2 cellular contexts compared by ENCODE assay signal in the genomic region with DNA sequence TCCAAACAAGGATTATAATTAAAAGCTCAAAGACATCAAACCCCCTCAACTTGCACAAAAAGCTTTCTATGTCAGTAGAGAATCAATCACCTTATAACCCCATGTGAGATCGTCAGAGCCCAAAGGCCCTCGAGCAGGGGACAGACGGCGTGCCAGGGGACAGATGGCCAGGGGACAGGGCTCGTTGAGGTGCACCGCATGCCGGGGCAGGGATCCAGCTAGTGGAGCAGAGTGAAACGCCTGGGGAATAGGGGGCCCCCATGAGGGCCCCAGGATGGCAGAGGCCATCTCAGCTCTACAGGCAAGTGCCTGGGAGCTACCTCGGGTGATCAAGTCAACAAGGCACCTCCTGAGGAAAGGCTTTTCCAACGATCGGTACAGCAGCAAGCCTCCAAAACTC.
TF ChIP-seq lines count a peak whose summit lies in the region.

No MANE protein-coding gene starts in this region.

TF ChIP-seq in GM23338, 12 proteins besides CTCF, POLR2A, EP300 and RAD21:
- no peak for TF ChIP-seq POLR2AphosphoS5 (IDR thresholded peaks at IDR 0.05; ENCODE audit: low read depth)
- TF ChIP-seq, protein P1, sequence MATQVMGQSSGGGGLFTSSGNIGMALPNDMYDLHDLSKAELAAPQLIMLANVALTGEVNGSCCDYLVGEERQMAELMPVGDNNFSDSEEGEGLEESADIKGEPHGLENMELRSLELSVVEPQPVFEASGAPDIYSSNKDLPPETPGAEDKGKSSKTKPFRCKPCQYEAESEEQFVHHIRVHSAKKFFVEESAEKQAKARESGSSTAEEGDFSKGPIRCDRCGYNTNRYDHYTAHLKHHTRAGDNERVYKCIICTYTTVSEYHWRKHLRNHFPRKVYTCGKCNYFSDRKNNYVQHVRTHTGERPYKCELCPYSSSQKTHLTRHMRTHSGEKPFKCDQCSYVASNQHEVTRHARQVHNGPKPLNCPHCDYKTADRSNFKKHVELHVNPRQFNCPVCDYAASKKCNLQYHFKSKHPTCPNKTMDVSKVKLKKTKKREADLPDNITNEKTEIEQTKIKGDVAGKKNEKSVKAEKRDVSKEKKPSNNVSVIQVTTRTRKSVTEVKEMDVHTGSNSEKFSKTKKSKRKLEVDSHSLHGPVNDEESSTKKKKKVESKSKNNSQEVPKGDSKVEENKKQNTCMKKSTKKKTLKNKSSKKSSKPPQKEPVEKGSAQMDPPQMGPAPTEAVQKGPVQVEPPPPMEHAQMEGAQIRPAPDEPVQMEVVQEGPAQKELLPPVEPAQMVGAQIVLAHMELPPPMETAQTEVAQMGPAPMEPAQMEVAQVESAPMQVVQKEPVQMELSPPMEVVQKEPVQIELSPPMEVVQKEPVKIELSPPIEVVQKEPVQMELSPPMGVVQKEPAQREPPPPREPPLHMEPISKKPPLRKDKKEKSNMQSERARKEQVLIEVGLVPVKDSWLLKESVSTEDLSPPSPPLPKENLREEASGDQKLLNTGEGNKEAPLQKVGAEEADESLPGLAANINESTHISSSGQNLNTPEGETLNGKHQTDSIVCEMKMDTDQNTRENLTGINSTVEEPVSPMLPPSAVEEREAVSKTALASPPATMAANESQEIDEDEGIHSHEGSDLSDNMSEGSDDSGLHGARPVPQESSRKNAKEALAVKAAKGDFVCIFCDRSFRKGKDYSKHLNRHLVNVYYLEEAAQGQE (IDR thresholded peaks at IDR 0.05; ENCODE audit: unreplicated experiment) = no peak
- TF ChIP-seq, protein P2, sequence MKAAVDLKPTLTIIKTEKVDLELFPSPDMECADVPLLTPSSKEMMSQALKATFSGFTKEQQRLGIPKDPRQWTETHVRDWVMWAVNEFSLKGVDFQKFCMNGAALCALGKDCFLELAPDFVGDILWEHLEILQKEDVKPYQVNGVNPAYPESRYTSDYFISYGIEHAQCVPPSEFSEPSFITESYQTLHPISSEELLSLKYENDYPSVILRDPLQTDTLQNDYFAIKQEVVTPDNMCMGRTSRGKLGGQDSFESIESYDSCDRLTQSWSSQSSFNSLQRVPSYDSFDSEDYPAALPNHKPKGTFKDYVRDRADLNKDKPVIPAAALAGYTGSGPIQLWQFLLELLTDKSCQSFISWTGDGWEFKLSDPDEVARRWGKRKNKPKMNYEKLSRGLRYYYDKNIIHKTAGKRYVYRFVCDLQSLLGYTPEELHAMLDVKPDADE (IDR thresholded peaks at IDR 0.05) = no peak
- no peak for TF ChIP-seq EZH2 (IDR thresholded peaks at IDR 0.05; ENCODE audit: low read depth, unreplicated experiment)
- no peak for TF ChIP-seq NANOG (IDR thresholded peaks at IDR 0.05; ENCODE audit: borderline replicate concordance)
- no peak for TF ChIP-seq ZNF331 (CRISPR knock-in tag; IDR thresholded peaks at IDR 0.05; ENCODE audit: low read depth)

TF ChIP-seq in GM12878, 131 proteins besides CTCF, POLR2A, EP300 and RAD21:
- TF ChIP-seq EED (IDR thresholded peaks at IDR 0.05; ENCODE audit: low read depth) (no peak), RBBP5 (conservative IDR thresholded peaks at IDR 0.05) (no peak), ZNF274 (IDR thresholded peaks at IDR 0.05; ENCODE audit: insufficient read depth, insufficient read length) (no peak), FOS (IDR thresholded peaks at IDR 0.05; ENCODE audit: borderline replicate concordance, extremely low read depth, insufficient read length) (no peak), RCOR1 (conservative IDR thresholded peaks at IDR 0.05; ENCODE audit: low read depth, low read length) (no peak), PAX5 (IDR thresholded peaks at IDR 0.05; ENCODE audit: borderline replicate concordance, low read depth, low read length) (no peak)
